In the genomic region with DNA sequence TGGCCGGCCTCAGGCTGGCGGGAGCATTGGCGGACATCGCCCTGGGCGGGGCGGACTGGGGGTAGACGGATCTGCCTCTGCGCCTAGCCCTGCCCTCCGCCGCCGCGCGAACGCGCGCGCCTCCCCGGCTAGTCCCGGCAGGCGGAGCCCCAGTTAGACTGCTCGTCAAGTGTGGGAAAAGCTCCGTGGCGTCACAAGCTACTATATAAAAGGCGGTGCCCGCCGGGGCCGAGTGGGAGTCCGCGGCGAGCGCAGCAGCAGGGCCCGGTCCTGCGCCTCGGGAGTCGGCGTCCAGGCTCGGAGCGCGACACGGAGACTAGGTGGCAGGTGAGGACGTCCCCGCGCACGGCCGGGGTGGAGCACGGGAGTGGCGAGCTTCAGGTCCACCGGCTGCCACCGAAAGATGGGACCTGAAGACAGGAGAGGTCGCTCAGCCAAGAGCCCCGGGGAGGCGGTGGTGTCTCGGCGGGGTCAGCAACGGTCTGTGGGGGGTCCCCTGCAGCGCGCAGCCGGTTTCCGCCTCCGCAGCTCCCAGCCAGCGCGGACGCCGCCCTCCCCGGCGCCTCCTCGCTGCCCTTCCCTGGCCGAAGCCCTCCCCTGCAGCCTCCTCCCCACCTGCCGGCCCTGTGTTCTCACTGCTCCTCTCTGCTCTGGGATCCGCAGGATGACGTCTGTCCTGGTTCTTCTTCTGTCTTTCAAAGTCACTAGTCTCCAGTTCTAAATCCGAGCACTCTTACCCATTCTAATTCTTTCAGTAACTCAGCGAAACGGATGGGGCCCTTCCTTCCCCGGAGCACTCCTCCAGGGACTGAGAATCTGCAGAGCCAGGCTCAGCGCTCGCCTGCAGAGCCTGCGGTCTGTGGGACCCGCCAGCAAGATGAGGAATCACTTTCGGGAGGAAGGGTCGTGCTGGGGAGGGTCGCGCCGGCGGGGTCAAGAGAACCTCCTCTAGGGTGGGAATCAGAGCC, we compare ENCODE assay signal across 8 cellular contexts.
A peak's percentile ranks its signal among the peaks of the same experiment; 100 is the strongest.
DNase-seq lines count a peak whose midpoint lies in the region; ATAC-seq lines count a peak whose summit lies in the region.

No MANE protein-coding gene starts in this region.

- DNase-seq in C1 segment of cervical spinal cord (lab: John Stamatoyannopoulos, UW) = peak; percentile 37 to 92 (median 78)
- DNase-seq in GM19240 (ENCODE audit: insufficient read length, low spot score) = peak; percentile 35
- peak; percentile 8 for DNase-seq in NCI-H82 treated with DMSO at 0.1 percent for 48 hours (lab: John Stamatoyannopoulos, UW; ENCODE audit: unreplicated experiment)
- DNase-seq in activated CD8-positive, alpha-beta memory T cell treated with anti-CD3 and anti-CD28 coated beads for 24 hours = peak; percentile 94
- DNase-seq in effector CD4-positive, alpha-beta T cell = peak; percentile 82
- DNase-seq in medulla oblongata (ENCODE audit: extremely low spot score) = peak; percentile 93
- peak; percentile 84 to 88 (median 84) for DNase-seq in stimulated activated CD4-positive, alpha-beta T cell treated with anti-CD3 and anti-CD28 coated beads, TNF-alpha, amount 100 ng/mL, for 48 hours (ENCODE audit: low read depth in 3 of 3)

- ATAC-seq in HG03460 (IDR thresholded peaks at IDR 0.05; ENCODE audit: unreplicated experiment) = peak; percentile 71

Comparison
In these comparisons a context has a peak if more than half of its experiments do, and no peak if none do; other contexts are left out.
1. Peak in every context shown above with its lines: DNase-seq and ATAC-seq.
2. DNase-seq: peak in every context shown above with its lines; median percentile 94 in activated CD8-positive, alpha-beta memory T cell treated with anti-CD3 and anti-CD28 coated beads for 24 hours; 93 in medulla oblongata; 84 in stimulated activated CD4-positive, alpha-beta T cell treated with anti-CD3 and anti-CD28 coated beads, TNF-alpha, amount 100 ng/mL, for 48 hours; 82 in effector CD4-positive, alpha-beta T cell; 78 in C1 segment of cervical spinal cord; 35 in GM19240; 8 in NCI-H82 treated with DMSO at 0.1 percent for 48 hours.